In genomic region chr15:76987896-76988860, GRCh38 we compare ENCODE assay signal across 8 cellular contexts. TPM values are rescaled to one million over a fixed set of nuclear protein-coding genes. Genes with fewer than 3 reads are reported as not detected.
DNase-seq lines count a peak whose midpoint lies in the region; ATAC-seq and TF ChIP-seq lines count a peak whose summit lies in the region.

No MANE protein-coding gene starts in this region.

- no peak for TF ChIP-seq CTCF in CD4-positive, alpha-beta T cell (IDR thresholded peaks at IDR 0.05)
- TF ChIP-seq CTCF in neutrophil (IDR thresholded peaks at IDR 0.05), result no peak

- CTCF ChIA-PET in CD4-positive, alpha-beta T cell (lab: Charles Lee), result interaction anchor here (1.2 to 1.9 kb wide), 2 partner anchors 15 kb away, joined by 4 to 6 read pairs; no protein-coding TSS in a partner anchor

- no peak overlapping the region for H3K4me3 Mint-ChIP-seq in CD4-positive, alpha-beta T cell
- peak overlapping the region; percentile 58 for H3K4me3 Mint-ChIP-seq in activated T-helper 2 cell treated with anti-CD3 and anti-CD28 coated beads, Interferon-gamma antibody, Interleukin-2, Interleukin-4, amounts not matched to agents 10 μg/mL and 5 μg/mL and 100 μg/mL, durations not matched to agents 14 hours and 24 hours and 36 hours (ENCODE audit: low read depth)

- POLR2A ChIA-PET in CD4-positive, alpha-beta T cell (lab: Charles Lee), result interaction anchor here (0.6 to 1.7 kb wide), 5 partner anchors 9 to 507 kb away, joined by 3 to 4 read pairs (median 3); no protein-coding TSS in a partner anchor

- H3K36me3 Mint-ChIP-seq in CD4-positive, alpha-beta T cell (ENCODE audit: low read depth), result no peaks in the 10 kb centered on the region
- H3K36me3 Mint-ChIP-seq in activated T-helper 2 cell treated with anti-CD3 and anti-CD28 coated beads, Interferon-gamma antibody, Interleukin-2, Interleukin-4, amounts not matched to agents 10 μg/mL and 5 μg/mL and 100 μg/mL, durations not matched to agents 14 hours and 24 hours and 36 hours (ENCODE audit: low read depth), result no peaks in the 10 kb centered on the region

- H3K36me3 ChIP-seq in neutrophil, result no peaks in the 10 kb centered on the region

- intact Hi-C loops in CD4-positive, alpha-beta T cell (cut with DNase I, micrococcal nuclease), result no loop called here
- intact Hi-C loops in activated T-helper 2 cell treated with anti-CD3 and anti-CD28 coated beads, Interferon-gamma antibody, Interleukin-2, Interleukin-4, amounts not matched to agents 10 μg/mL and 5 μg/mL and 100 μg/mL, durations not matched to agents 14 hours and 24 hours and 36 hours (cut with micrococcal nuclease), result loop anchor here (1.0 to 10.0 kb wide), 5 partner anchors 9 to 197 kb away; no protein-coding TSS in a partner anchor

- no peak for DNase-seq in CD4-positive, alpha-beta T cell
- DNase-seq in activated T-helper 2 cell treated with anti-CD3 and anti-CD28 coated beads, Interferon-gamma antibody, Interleukin-2, Interleukin-4, amounts not matched to agents 10 μg/mL and 5 μg/mL and 100 μg/mL, durations not matched to agents 14 hours and 24 hours and 36 hours (ENCODE audit: low spot score), result peak; percentile 76
- DNase-seq in middle frontal gyrus (ENCODE audit: extremely low spot score, low spot score) (no peak), RKO (ENCODE audit: low spot score) (no peak)
- no peak for DNase-seq in NK-92 treated with Interleukin-12 subunit alpha and Interleukin-12 subunit beta, amount 100 ng/mL, for 24 hours (lab: John Stamatoyannopoulos, UW)

- H3K9me3 ChIP-seq in CD4-positive, alpha-beta T cell (ENCODE audit: control insufficient read depth, low read length), result no peaks in the 10 kb centered on the region
- no peaks in the 10 kb centered on the region for H3K9me3 ChIP-seq in neutrophil

- H3K27me3 Mint-ChIP-seq in CD4-positive, alpha-beta T cell, result no peaks in the 10 kb centered on the region
- H3K27me3 Mint-ChIP-seq in activated T-helper 2 cell treated with anti-CD3 and anti-CD28 coated beads, Interferon-gamma antibody, Interleukin-2, Interleukin-4, amounts not matched to agents 10 μg/mL and 5 μg/mL and 100 μg/mL, durations not matched to agents 14 hours and 24 hours and 36 hours (ENCODE audit: low read depth), result no peaks in the 10 kb centered on the region

- no peaks in the 10 kb centered on the region for H3K27me3 ChIP-seq in CD4-positive, alpha-beta T cell (ENCODE audit: control insufficient read depth, insufficient read depth, low read length)
- no peaks in the 10 kb centered on the region for H3K27me3 ChIP-seq in neutrophil

- H3K27ac Mint-ChIP-seq in CD4-positive, alpha-beta T cell, result peak overlapping the region; percentile 23
- H3K27ac Mint-ChIP-seq in activated T-helper 2 cell treated with anti-CD3 and anti-CD28 coated beads, Interferon-gamma antibody, Interleukin-2, Interleukin-4, amounts not matched to agents 10 μg/mL and 5 μg/mL and 100 μg/mL, durations not matched to agents 14 hours and 24 hours and 36 hours, result peak overlapping the region; percentile 99

- H3K27ac ChIP-seq in CD4-positive, alpha-beta T cell (ENCODE audit: low read depth, low read length), result no peak overlapping the region
- H3K27ac ChIP-seq in neutrophil, result peak overlapping the region; percentile 89

- peaks cover 91 to 96% of the 10 kb centered on the region in 2 experiments for H3K4me1 ChIP-seq in neutrophil (ENCODE audit: control insufficient read depth in 1 of 2, insufficient read depth in 1 of 2, low read depth in 1 of 2, low read length in 1 of 2)

- peak overlapping the region in 1 of 2 experiments; percentile 15 for H3K4me3 ChIP-seq in neutrophil (ENCODE audit: low read depth in 1 of 2, low read length in 1 of 2)

- no peaks in the 10 kb centered on the region for H3K9me3 Mint-ChIP-seq in CD4-positive, alpha-beta T cell
- no peaks in the 10 kb centered on the region for H3K9me3 Mint-ChIP-seq in activated T-helper 2 cell treated with anti-CD3 and anti-CD28 coated beads, Interferon-gamma antibody, Interleukin-2, Interleukin-4, amounts not matched to agents 10 μg/mL and 5 μg/mL and 100 μg/mL, durations not matched to agents 14 hours and 24 hours and 36 hours

- peaks cover 28% of the 10 kb centered on the region for H3K4me1 Mint-ChIP-seq in CD4-positive, alpha-beta T cell (ENCODE audit: low read depth)
- peaks cover 62% of the 10 kb centered on the region for H3K4me1 Mint-ChIP-seq in activated T-helper 2 cell treated with anti-CD3 and anti-CD28 coated beads, Interferon-gamma antibody, Interleukin-2, Interleukin-4, amounts not matched to agents 10 μg/mL and 5 μg/mL and 100 μg/mL, durations not matched to agents 14 hours and 24 hours and 36 hours (ENCODE audit: low read depth)

- ATAC-seq in CD4-positive, alpha-beta T cell (ENCODE audit: poor library complexity), result peak; percentile 39
- ATAC-seq in GM21360 (IDR thresholded peaks at IDR 0.05; ENCODE audit: unreplicated experiment) (peak; percentile 74), HG03571 (IDR thresholded peaks at IDR 0.05; ENCODE audit: unreplicated experiment) (peak; percentile 79)

RNA-seq across cellular contexts. Expression of gene PSTPIP1, which starts 6.7 kb away (rescaled TPM):
- total RNA-seq in CD4-positive, alpha-beta T cell, result 10 to 100 TPM; 79.4 to 82.7 TPM
- 167 and 169 TPM in 2 replicates for total RNA-seq in activated T-helper 2 cell treated with anti-CD3 and anti-CD28 coated beads, Interferon-gamma antibody, Interleukin-2, Interleukin-4, amounts not matched to agents 10 μg/mL and 5 μg/mL and 100 μg/mL, durations not matched to agents 14 hours and 24 hours and 36 hours

RNA-seq across cellular contexts. Expression of gene RCN2, which starts 56.6 kb away (rescaled TPM):
- 10 to 100 TPM; 18.1 to 19.1 TPM for total RNA-seq in CD4-positive, alpha-beta T cell
- 35.7 and 36.1 TPM in 2 replicates for total RNA-seq in activated T-helper 2 cell treated with anti-CD3 and anti-CD28 coated beads, Interferon-gamma antibody, Interleukin-2, Interleukin-4, amounts not matched to agents 10 μg/mL and 5 μg/mL and 100 μg/mL, durations not matched to agents 14 hours and 24 hours and 36 hours
